Comparison of ENCODE assay signal across 8 cellular contexts in the genomic region with DNA sequence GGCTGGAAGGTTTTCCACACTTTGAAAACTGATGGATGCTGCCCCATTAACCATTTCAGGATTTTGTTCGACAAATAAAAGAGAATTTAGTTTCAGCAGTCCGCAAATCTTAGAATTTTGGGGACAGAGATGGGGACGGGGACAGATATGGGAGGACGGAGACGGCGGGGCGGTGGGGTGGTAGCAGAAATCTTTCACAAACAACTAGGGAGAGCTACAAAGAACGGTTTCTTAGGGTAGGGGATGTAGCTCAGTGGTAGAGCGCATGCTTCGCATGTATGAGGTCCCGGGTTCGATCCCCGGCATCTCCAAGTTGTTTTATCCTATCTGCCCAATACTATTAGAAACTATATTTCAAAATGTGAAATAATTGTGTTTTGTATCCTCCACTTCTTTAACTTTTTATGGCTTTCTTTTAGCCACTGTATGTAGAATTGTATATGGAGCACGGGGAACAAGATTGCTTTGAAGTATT. TPM values are rescaled to one million over a fixed set of nuclear protein-coding genes. Genes with fewer than 3 reads are reported as not detected.
DNase-seq lines count a peak whose midpoint lies in the region; ATAC-seq and TF ChIP-seq lines count a peak whose summit lies in the region.

No MANE protein-coding gene starts in this region.

- H3K36me3 ChIP-seq in iPS-20b (ENCODE audit: insufficient read depth, low read depth, low read length) (no peaks in the 10 kb centered on the region), skeletal muscle satellite cell (ENCODE audit: insufficient read depth, low read length) (no peaks in the 10 kb centered on the region)

- H3K4me1 ChIP-seq in iPS-20b (ENCODE audit: insufficient read depth, low read length) (0 out of 2 replicates have a peak, but pooled peaks cover 3% of the 10 kb centered on the region), skeletal muscle satellite cell (ENCODE audit: control insufficient read depth, insufficient read depth, low read length) (peaks cover 8% of the 10 kb centered on the region)

- H3K9me3 ChIP-seq in iPS-20b (ENCODE audit: insufficient read depth, low read depth, low read length) (no peaks in the 10 kb centered on the region), skeletal muscle satellite cell (replicated peaks; ENCODE audit: low read length) (no peaks in the 10 kb centered on the region)

- ATAC-seq in HG02588 (IDR thresholded peaks at IDR 0.05; ENCODE audit: unreplicated experiment) (peak; percentile 28), HG03139 (IDR thresholded peaks at IDR 0.05; ENCODE audit: unreplicated experiment) (no peak)

- H3K9ac ChIP-seq in iPS-20b (ENCODE audit: low read depth, low read length), result peak overlapping the region; percentile 51; the same call in 1 of the 2 replicates
- H3K9ac ChIP-seq in skeletal muscle satellite cell (ENCODE audit: low read depth, low read length), result peak overlapping the region; percentile 57

- no peak for TF ChIP-seq CTCF in astrocyte of the spinal cord (IDR thresholded peaks at IDR 0.05; ENCODE audit: low read depth, low read length)

- H3K27me3 ChIP-seq in iPS-20b (ENCODE audit: insufficient read depth, low read length) (no peaks in the 10 kb centered on the region), skeletal muscle satellite cell (ENCODE audit: control insufficient read depth, insufficient read depth, low read length) (no peaks in the 10 kb centered on the region)

- H3K4me3 ChIP-seq in astrocyte of the spinal cord (ENCODE audit: low read depth, low read length) (peak overlapping the region; percentile 52), iPS-20b (ENCODE audit: low read length) (peak overlapping the region; percentile 91), skeletal muscle satellite cell (ENCODE audit: low read length) (peak overlapping the region; percentile 72)

- in situ Hi-C loops in astrocyte of the spinal cord (cut with HindIII; ENCODE audit: low sequenced_read_pairs), result no loop called here

- H3K27ac ChIP-seq in iPS-20b (ENCODE audit: low read length), result no peak overlapping the region

- DNase-seq in EL (peak; percentile 79), NCI-H187 (lab: John Stamatoyannopoulos, UW) (peak; percentile 4 to 82), T1000 (lab: John Stamatoyannopoulos, UW) (peak; percentile 81), astrocyte of the spinal cord (ENCODE audit: low read depth, low spot score) (no peak)

- H3K4me2 ChIP-seq in skeletal muscle satellite cell (ENCODE audit: low read length), result peak overlapping the region; percentile 80

RNA-seq across cellular contexts. Expression of gene HMGN4, which starts 15.1 kb away (rescaled TPM):
- 65.7 and 77.8 TPM in 2 replicates for total RNA-seq in skeletal muscle satellite cell (2012; rRNA removed)

RNA-seq across cellular contexts. Expression of gene ABT1, which starts 43.5 kb away (rescaled TPM):
- total RNA-seq in skeletal muscle satellite cell (2012; rRNA removed), result 12.9 and 15.1 TPM in 2 replicates

RNA-seq across cellular contexts. Expression of gene BTN1A1, which starts 53.2 kb away (rescaled TPM):
- total RNA-seq in skeletal muscle satellite cell (2012; rRNA removed), result not detected in 2 replicates
